19 cellular contexts compared by ENCODE assay signal in the genomic region with DNA sequence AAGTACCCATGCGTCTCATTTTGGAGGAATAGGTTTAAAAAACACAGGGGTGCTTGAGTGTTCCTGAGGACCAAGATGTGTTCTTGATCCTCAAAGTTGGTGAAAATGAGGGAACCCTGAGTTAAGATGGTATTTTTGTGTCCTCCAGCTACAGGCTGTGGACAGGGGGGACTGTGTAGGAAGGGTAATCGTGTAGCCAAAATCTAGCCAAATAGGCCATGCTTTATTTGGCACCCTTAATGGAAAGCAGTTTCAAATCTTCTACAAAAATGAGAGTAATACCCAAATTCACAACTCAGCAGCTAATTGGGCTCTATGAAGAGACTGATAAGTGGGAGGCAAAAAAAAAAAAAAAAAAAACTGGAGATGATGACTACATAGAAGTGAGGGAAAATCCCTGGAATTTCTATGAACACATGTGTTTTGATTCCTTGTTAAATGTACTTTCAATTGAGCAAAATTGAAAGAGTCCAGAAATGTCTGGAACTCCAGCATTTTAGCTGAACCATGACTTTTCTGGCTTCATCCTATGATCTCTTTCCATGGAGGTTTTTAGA. TPM values are rescaled to one million over a fixed set of nuclear protein-coding genes. Genes with fewer than 3 reads are reported as not detected.
DNase-seq lines count a peak whose midpoint lies in the region; ATAC-seq lines count a peak whose summit lies in the region.
"Had no signal": no experiment of that assay in that cellular context is flagged by ENCODE, and none has a peak within 500 bp of the region (broad histone marks: within the 10 kb centered on the region; RNA-seq: fewer than 3 reads in every experiment).

No MANE protein-coding gene starts in this region.

- H3K9ac ChIP-seq in stomach smooth muscle (ENCODE audit: low read length in 2 of 2): no peak overlapping the region

- peak; percentile 57 to 81 for ATAC-seq in right cardiac atrium
- ATAC-seq in left colon: no peak
- ATAC-seq: A549; GM12878; natural killer cell treated with Interleukin-12 subunit alpha and Interleukin-12 subunit beta and Interleukin-15 and Interleukin-18, amount 100 ng/mL, for 72 hours had no signal

- no peaks in the 10 kb centered on the region for H3K27me3 Mint-ChIP-seq in activated T-cell treated with anti-CD3 and anti-CD28 coated beads, Interleukin-2, amount 50 U/mL, for 24 hours
- H3K27me3 Mint-ChIP-seq in dendritic cell treated with granulocyte-macrophage colony-stimulating factor and Interleukin-4, amounts not matched to agents 40 ng/mL and 50 ng/mL, for 4 days: no peaks in the 10 kb centered on the region

- 70% methylated on average over 2 of the region's 2 CpGs for WGBS in right cardiac atrium

- H3K9me3 Mint-ChIP-seq in activated T-cell treated with anti-CD3 and anti-CD28 coated beads, Interleukin-2, amount 50 U/mL, for 24 hours: no peaks in the 10 kb centered on the region
- peaks cover 15% of the 10 kb centered on the region for H3K9me3 Mint-ChIP-seq in dendritic cell treated with granulocyte-macrophage colony-stimulating factor and Interleukin-4, amounts not matched to agents 40 ng/mL and 50 ng/mL, for 4 days
- H3K9me3 Mint-ChIP-seq: natural killer cell treated with Interleukin-12 subunit alpha and Interleukin-12 subunit beta and Interleukin-15 and Interleukin-18, amount 100 ng/mL, for 72 hours had no signal

- H3K4me1 Mint-ChIP-seq in activated T-cell treated with anti-CD3 and anti-CD28 coated beads, Interleukin-2, amount 50 U/mL, for 24 hours (ENCODE audit: low read depth): peaks cover 66% of the 10 kb centered on the region
- peaks cover 83% of the 10 kb centered on the region for H3K4me1 Mint-ChIP-seq in dendritic cell treated with granulocyte-macrophage colony-stimulating factor and Interleukin-4, amounts not matched to agents 40 ng/mL and 50 ng/mL, for 4 days (ENCODE audit: low read depth)

- no peaks in the 10 kb centered on the region for H3K36me3 ChIP-seq in stomach smooth muscle (ENCODE audit: control insufficient read depth in 2 of 2, insufficient read depth in 2 of 2, low read length in 2 of 2)
- H3K36me3 ChIP-seq: colonic mucosa, WERI-Rb-1 had no signal

- H3K4me3 ChIP-seq in right cardiac atrium (ENCODE audit: low read length): no peak overlapping the region
- peak overlapping the region in 1 of 2 donors; percentile 3 for H3K4me3 ChIP-seq in stomach smooth muscle (ENCODE audit: low read length in 2 of 2)
- H3K4me3 ChIP-seq: A549, colonic mucosa, GM12878 had no signal

- intact Hi-C loops in dendritic cell treated with granulocyte-macrophage colony-stimulating factor and Interleukin-4, amounts not matched to agents 40 ng/mL and 50 ng/mL, for 4 days (cut with micrococcal nuclease): no loop called here
- intact Hi-C loops in right cardiac atrium (cut with DNase I) (no loop called here), left colon (cut with DNase I, micrococcal nuclease) (no loop called here)

- H3K4me3 Mint-ChIP-seq in activated T-cell treated with anti-CD3 and anti-CD28 coated beads, Interleukin-2, amount 50 U/mL, for 24 hours: no peak overlapping the region
- peak overlapping the region; percentile 20 for H3K4me3 Mint-ChIP-seq in dendritic cell treated with granulocyte-macrophage colony-stimulating factor and Interleukin-4, amounts not matched to agents 40 ng/mL and 50 ng/mL, for 4 days
- H3K4me3 Mint-ChIP-seq: natural killer cell treated with Interleukin-12 subunit alpha and Interleukin-12 subunit beta and Interleukin-15 and Interleukin-18, amount 100 ng/mL, for 72 hours had no signal

- H3K27me3 ChIP-seq in right cardiac atrium (ENCODE audit: control insufficient read depth, insufficient read depth) (no peaks in the 10 kb centered on the region), stomach smooth muscle (ENCODE audit: control insufficient read depth in 1 of 2, insufficient read depth in 2 of 2, low read length in 2 of 2) (no peaks in the 10 kb centered on the region)
- H3K27me3 ChIP-seq: colonic mucosa had no signal

- H3K27ac Mint-ChIP-seq in activated T-cell treated with anti-CD3 and anti-CD28 coated beads, Interleukin-2, amount 50 U/mL, for 24 hours: peak overlapping the region; percentile 85
- peak overlapping the region; percentile 57 for H3K27ac Mint-ChIP-seq in dendritic cell treated with granulocyte-macrophage colony-stimulating factor and Interleukin-4, amounts not matched to agents 40 ng/mL and 50 ng/mL, for 4 days

- H3K36me3 Mint-ChIP-seq in activated T-cell treated with anti-CD3 and anti-CD28 coated beads, Interleukin-2, amount 50 U/mL, for 24 hours (ENCODE audit: low read depth): no peaks in the 10 kb centered on the region
- peaks cover 23% of the 10 kb centered on the region for H3K36me3 Mint-ChIP-seq in dendritic cell treated with granulocyte-macrophage colony-stimulating factor and Interleukin-4, amounts not matched to agents 40 ng/mL and 50 ng/mL, for 4 days (ENCODE audit: low read depth)
- H3K36me3 Mint-ChIP-seq: natural killer cell treated with Interleukin-12 subunit alpha and Interleukin-12 subunit beta and Interleukin-15 and Interleukin-18, amount 100 ng/mL, for 72 hours had no signal

- no peak for DNase-seq in activated T-cell treated with anti-CD3 and anti-CD28 coated beads, Interleukin-2, amount 50 U/mL, for 24 hours
- DNase-seq in activated T-cell treated with anti-CD3 and anti-CD28 coated beads for 4 hours: no peak
- DNase-seq in right cardiac atrium: no peak
- DNase-seq in left colon: no peak
- DNase-seq in glomerular visceral epithelial cell (ENCODE audit: extremely low spot score): no peak
- no peak for DNase-seq in AML-193 (lab: John Stamatoyannopoulos, UW)
- DNase-seq: activated gamma-delta T cell; GF-D8; glutamatergic neuron; NCI-H187; NCI-H510A treated with DMSO at 0.1 percent for 48 hours; stimulated activated CD4-positive, alpha-beta T cell treated with anti-CD3 and anti-CD28 coated beads, Interleukin-12 subunit alpha, Interleukin-12 subunit beta, amount 100 ng/mL, for 4 hours; WERI-Rb-1 had no signal

- H3K27ac ChIP-seq in right cardiac atrium (ENCODE audit: low read length): peak overlapping the region; percentile 86
- peak overlapping the region; percentile 26 for H3K27ac ChIP-seq in stomach smooth muscle (ENCODE audit: low read length)
- H3K27ac ChIP-seq: A549, colonic mucosa, WERI-Rb-1 had no signal

- H3K9me3 ChIP-seq in right cardiac atrium (ENCODE audit: control insufficient read depth, low read length): no peaks in the 10 kb centered on the region
- no peaks in the 10 kb centered on the region for H3K9me3 ChIP-seq in stomach smooth muscle (ENCODE audit: control insufficient read depth in 2 of 2, low read length in 2 of 2)
- H3K9me3 ChIP-seq: A549, colonic mucosa had no signal

- H3K4me1 ChIP-seq in right cardiac atrium (ENCODE audit: control insufficient read depth, insufficient read depth, low read length) (no peaks in the 10 kb centered on the region), stomach smooth muscle (ENCODE audit: control insufficient read depth, insufficient read depth, low read length) (no peaks in the 10 kb centered on the region)
- H3K4me1 ChIP-seq: A549, colonic mucosa had no signal

RNA-seq across cellular contexts. Expression of gene HSD11B1, which starts 0.5 kb away (rescaled TPM):
- total RNA-seq in right cardiac atrium (1 to 10 TPM; 1.0 to 4.3 (median 2.7) TPM), left colon (under 1 TPM; 0.61 to 0.87 TPM)
- polyA plus RNA-seq in right cardiac atrium: 1.5 TPM
- total RNA-seq: GM12878 had no signal
- polyA plus RNA-seq: A549 had no signal

RNA-seq across cellular contexts. Expression of gene G0S2, which starts 29.9 kb away (rescaled TPM):
- 100 to 1,000 TPM in 3 of 4 donors, 10 to 100 TPM in 1; 77.4 to 414 (median 243) TPM for total RNA-seq in right cardiac atrium
- 398 TPM for polyA plus RNA-seq in right cardiac atrium
- total RNA-seq in left colon: 1 to 10 TPM; 4.4 to 5.9 TPM

RNA-seq across cellular contexts. Expression of gene TRAF3IP3, which starts 50.7 kb away (rescaled TPM):
- total RNA-seq in right cardiac atrium (1 to 10 TPM in 3 of 4 donors, under 1 TPM in 1; 0.91 to 2.7 (median 1.4) TPM), left colon (1 to 10 TPM; 2.3 to 4.4 TPM)
- 0.63 TPM for polyA plus RNA-seq in right cardiac atrium
- polyA plus RNA-seq: A549 had no signal

RNA-seq across cellular contexts. Expression of gene LAMB3, which starts 52.9 kb away (rescaled TPM):
- total RNA-seq in right cardiac atrium: 10 to 100 TPM in 2 of 4 donors, 1 to 10 TPM in 2; 3.0 to 13.7 (median 11.0) TPM
- 4.9 TPM for polyA plus RNA-seq in right cardiac atrium
- total RNA-seq in left colon: 100 to 1,000 TPM in 1 of 2 donors, 10 to 100 TPM in 1; 85.2 to 136 TPM

Comparison
In these comparisons a context has a peak if more than half of its experiments do, and no peak if none do; other contexts are left out.
1. RNA of gene G0S2, which starts 29.9 kb away (total RNA-seq): 77.4 to 414 TPM in right cardiac atrium; 4.4 to 5.9 TPM in left colon; every median in the first group is over 10 times any median in the second.